In the genomic region with DNA sequence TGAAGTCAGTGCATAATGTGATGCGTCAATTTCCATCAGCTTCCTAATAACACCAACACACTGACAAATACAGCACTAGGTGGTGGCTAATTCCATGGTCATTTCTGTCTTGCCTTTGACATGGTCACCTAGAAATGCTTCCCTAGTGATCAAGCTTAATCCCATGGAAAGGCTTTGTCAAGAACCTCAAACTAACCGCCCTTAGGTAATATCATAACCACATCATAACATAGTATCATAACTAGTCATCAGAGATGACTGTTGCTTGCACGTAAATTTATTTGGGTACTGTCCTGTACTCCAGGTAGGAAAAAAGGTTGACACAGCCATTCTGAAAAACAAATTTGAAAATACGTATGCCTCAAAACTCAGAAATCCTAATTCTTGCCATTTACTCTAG, we compare ENCODE assay signal across 28 cellular contexts.
DNase-seq lines count a peak whose midpoint lies in the region; ATAC-seq, FAIRE-seq and TF ChIP-seq lines count a peak whose summit lies in the region.
"Had no signal": no experiment of that assay in that cellular context is flagged by ENCODE, and none has a peak within 500 bp of the region (broad histone marks: within the 10 kb centered on the region; RNA-seq: fewer than 3 reads in every experiment).

No MANE protein-coding gene starts in this region.

- no peaks in the 10 kb centered on the region for H3K4me1 ChIP-seq in foreskin keratinocyte
- H3K4me1 ChIP-seq in uterus = no peaks in the 10 kb centered on the region
- H3K4me1 ChIP-seq: A549 had no signal

- FAIRE-seq in H54 (lab: Jason Lieb, UNC) = peak; percentile 33
- FAIRE-seq: A549, GM12878, K562 had no signal

- TF ChIP-seq POLR2A in H54 (IDR thresholded peaks at IDR 0.05; ENCODE audit: low read depth, low read length) = no peak
- TF ChIP-seq POLR2A in uterus (IDR thresholded peaks at IDR 0.05) = no peak

- intact Hi-C loops in uterus (cut with DNase I; ENCODE audit: low total_unique reads) = no loop called here

- peak; percentile 99 for ATAC-seq in foreskin keratinocyte
- ATAC-seq in stimulated activated naive CD8-positive, alpha-beta T cell treated with anti-CD3 and anti-CD28 coated beads, Interleukin-15, Interleukin-2, amounts not matched to agents 100 U/mL and 50 U/mL, for 24 hours = no peak
- no peak for ATAC-seq in HG02623 (IDR thresholded peaks at IDR 0.05; ENCODE audit: unreplicated experiment)
- ATAC-seq: A549, GM12878, K562 had no signal

- TF ChIP-seq CTCF in foreskin keratinocyte (conservative IDR thresholded peaks at IDR 0.05) = no peak
- no peak for TF ChIP-seq CTCF in uterus (IDR thresholded peaks at IDR 0.05)

- DNase-seq in H54 (ENCODE audit: insufficient read length, low spot score) (no peak), NCI-H226 (peak; percentile 6), SW480 (ENCODE audit: low spot score) (peak; percentile 75), foreskin keratinocyte (peak; percentile 77 to 92), uterus (no peak)
- no peak for DNase-seq in stimulated activated CD4-positive, alpha-beta T cell treated with anti-CD3 and anti-CD28 coated beads, Interleukin-4, amount 100 ng/mL, for 4 hours
- DNase-seq in stimulated activated naive CD8-positive, alpha-beta T cell treated with anti-CD3 and anti-CD28 coated beads, Interleukin-15, Interleukin-2, amounts not matched to agents 100 U/mL and 50 U/mL, for 24 hours = no peak
- DNase-seq: AML-193; CD4-positive, alpha-beta T cell; DMS53; GDM1; GOT3; HCEC 1CT; Kasumi-1; MM.1S; NCI-H1417 treated with DMSO at 0.1 percent for 48 hours; NCI-H1694 treated with DMSO at 0.1 percent for 48 hours; NCI-H2081; NCI-H2227 treated with DMSO at 0.1 percent for 48 hours; NCI-H524 treated with DMSO at 0.1 percent for 48 hours; NCI-H774; SIG-M5 had no signal

- H3K27ac ChIP-seq in foreskin keratinocyte (no peak overlapping the region), uterus (no peak overlapping the region)
- H3K27ac ChIP-seq: A549; BLaER1 treated with 17β-estradiol and CSF1 and Interleukin-3, amounts not matched to agents 10 nM and 100 nM; SK-N-MC had no signal

- no peak overlapping the region for H3K4me3 ChIP-seq in uterus
- H3K4me3 ChIP-seq: A549; BLaER1 treated with 17β-estradiol and CSF1 and Interleukin-3, amounts not matched to agents 10 nM and 100 nM; GM12878; K562; SK-N-MC had no signal

- no peaks in the 10 kb centered on the region for H3K27me3 ChIP-seq in foreskin keratinocyte
- no peaks in the 10 kb centered on the region for H3K27me3 ChIP-seq in uterus
- H3K27me3 ChIP-seq: BLaER1 treated with 17β-estradiol and CSF1 and Interleukin-3, amounts not matched to agents 10 nM and 100 nM had no signal

- no peaks in the 10 kb centered on the region for H3K9me3 ChIP-seq in uterus
- H3K9me3 ChIP-seq: A549 had no signal

- peaks cover 0 to 2% of the 10 kb centered on the region in 2 donors for H3K36me3 ChIP-seq in uterus
- H3K36me3 ChIP-seq: BLaER1 treated with 17β-estradiol and CSF1 and Interleukin-3, amounts not matched to agents 10 nM and 100 nM had no signal

Comparison
In these comparisons a context has a peak if more than half of its experiments do, and no peak if none do; other contexts are left out.
1. DNase-seq: peak in NCI-H226 (single experiment), SW480 (single experiment) and foreskin keratinocyte (2 of 2); none in H54 (single experiment), stimulated activated CD4-positive, alpha-beta T cell treated with anti-CD3 and anti-CD28 coated beads, Interleukin-4, amount 100 ng/mL, for 4 hours (0 of 2), stimulated activated naive CD8-positive, alpha-beta T cell treated with anti-CD3 and anti-CD28 coated beads, Interleukin-15, Interleukin-2, amounts not matched to agents 100 U/mL and 50 U/mL, for 24 hours (single experiment) and uterus (0 of 2).